10 cellular contexts compared by ENCODE assay signal in the genomic region with DNA sequence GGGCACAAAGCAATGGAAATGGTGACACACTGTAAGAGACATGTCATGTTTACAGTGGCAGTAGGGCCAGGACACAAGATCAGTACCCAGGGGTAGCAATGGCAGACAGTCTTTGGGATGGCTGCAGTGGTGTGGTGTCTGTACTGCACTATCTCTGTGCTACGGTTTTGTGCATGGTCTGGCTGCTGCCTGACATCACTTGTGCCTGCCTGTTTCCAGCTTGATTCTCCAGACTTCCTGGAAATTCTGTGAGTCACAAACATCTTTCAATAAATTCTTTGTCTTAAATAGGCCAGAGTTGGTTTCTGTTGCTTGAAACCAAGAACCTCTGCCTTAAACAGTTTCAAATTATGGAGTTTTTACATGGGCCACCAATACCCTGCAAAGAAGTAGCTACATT.
DNase-seq lines count a peak whose midpoint lies in the region; ATAC-seq and TF ChIP-seq lines count a peak whose summit lies in the region.
"Had no signal": no experiment of that assay in that cellular context is flagged by ENCODE, and none has a peak within 500 bp of the region (broad histone marks: within the 10 kb centered on the region; RNA-seq: fewer than 3 reads in every experiment).

No MANE protein-coding gene starts in this region.

- no peak for TF ChIP-seq CTCF in HCT116 (IDR thresholded peaks at IDR 0.05 in 2 of 3, conservative IDR thresholded peaks at IDR 0.05 in 1 of 3; ENCODE audit: borderline replicate concordance in 1 of 3, insufficient read depth in 1 of 3, low read depth in 2 of 3, low read length in 2 of 3)
- TF ChIP-seq CTCF in coronary artery (IDR thresholded peaks at IDR 0.05), result no peak

- H3K4me2 ChIP-seq in HCT116 (ENCODE audit: low read length), result no peak overlapping the region

- peaks cover 9% of the 10 kb centered on the region for H3K4me1 Mint-ChIP-seq in activated naive CD8-positive, alpha-beta T cell treated with anti-CD3 and anti-CD28 coated beads, Interleukin-2, amount 10 ng/mL, durations not matched to agents 7 days and 5 days
- peaks cover 13% of the 10 kb centered on the region for H3K4me1 Mint-ChIP-seq in T-helper 2 cell treated with Interferon-gamma antibody and Interleukin-4, amounts not matched to agents 5 μg/mL and 100 μg/mL, for 36 hours (ENCODE audit: low read depth)

- no peaks in the 10 kb centered on the region for H3K9me2 ChIP-seq in HCT116 (ENCODE audit: insufficient read depth)

- TF ChIP-seq RAD21 in HCT116 (IDR thresholded peaks at IDR 0.05; ENCODE audit: low read depth), result no peak

- H3K27ac ChIP-seq in HCT116 (ENCODE audit: low read depth, low read length), result no peak overlapping the region
- H3K27ac ChIP-seq in skin epidermis, result peak overlapping the region in 15 of 21 experiments; percentile 3 to 78 (median 43)
- H3K27ac ChIP-seq in coronary artery, result peak overlapping the region in 1 of 2 donors; percentile 58
- H3K27ac ChIP-seq: testis had no signal

- peaks cover 0 to 7% of the 10 kb centered on the region in 2 experiments; a peak in 2 of 4 replicates for H3K4me1 ChIP-seq in HCT116 (ENCODE audit: control insufficient read depth in 1 of 2, insufficient read depth in 2 of 2, low read length in 2 of 2)
- H3K4me1 ChIP-seq: testis had no signal

- H3K9me3 ChIP-seq in HCT116 (ENCODE audit: control insufficient read depth in 1 of 2, insufficient read depth in 1 of 2, low read depth in 1 of 2, low read length in 2 of 2), result no peaks in the 10 kb centered on the region
- H3K9me3 ChIP-seq: testis had no signal

- H3K79me2 ChIP-seq in HCT116 (ENCODE audit: insufficient read depth, low read length), result no peaks in the 10 kb centered on the region

- POLR2A ChIA-PET in HCT116 (lab: Charles Lee), result no interaction called here
- POLR2A ChIA-PET in activated naive CD8-positive, alpha-beta T cell treated with anti-CD3 and anti-CD28 coated beads, Interleukin-2, amount 10 ng/mL, durations not matched to agents 7 days and 5 days (lab: Charles Lee), result no interaction called here

- peaks cover 3% of the 10 kb centered on the region for H3K36me3 Mint-ChIP-seq in activated naive CD8-positive, alpha-beta T cell treated with anti-CD3 and anti-CD28 coated beads, Interleukin-2, amount 10 ng/mL, durations not matched to agents 7 days and 5 days
- H3K36me3 Mint-ChIP-seq in T-helper 2 cell treated with Interferon-gamma antibody and Interleukin-4, amounts not matched to agents 5 μg/mL and 100 μg/mL, for 36 hours (ENCODE audit: low read depth), result peaks cover 5% of the 10 kb centered on the region

- H3K27me3 ChIP-seq in HCT116 (ENCODE audit: insufficient read depth, low read length), result no peaks in the 10 kb centered on the region
- H3K27me3 ChIP-seq: testis had no signal

- no peak overlapping the region for H3K27ac Mint-ChIP-seq in activated naive CD8-positive, alpha-beta T cell treated with anti-CD3 and anti-CD28 coated beads, Interleukin-2, amount 10 ng/mL, durations not matched to agents 7 days and 5 days
- H3K27ac Mint-ChIP-seq in T-helper 2 cell treated with Interferon-gamma antibody and Interleukin-4, amounts not matched to agents 5 μg/mL and 100 μg/mL, for 36 hours, result no peak overlapping the region

- ATAC-seq in HCT116, result no peak
- ATAC-seq in activated naive CD8-positive, alpha-beta T cell treated with anti-CD3 and anti-CD28 coated beads, Interleukin-2, amount 10 ng/mL, durations not matched to agents 7 days and 5 days (ENCODE audit: low read depth), result peak; percentile 18
- ATAC-seq: effector memory CD8-positive, alpha-beta T cell had no signal

- H4K20me1 ChIP-seq in HCT116 (ENCODE audit: insufficient read depth), result no peaks in the 10 kb centered on the region

- no peaks in the 10 kb centered on the region for H3K27me3 Mint-ChIP-seq in activated naive CD8-positive, alpha-beta T cell treated with anti-CD3 and anti-CD28 coated beads, Interleukin-2, amount 10 ng/mL, durations not matched to agents 7 days and 5 days
- no peaks in the 10 kb centered on the region for H3K27me3 Mint-ChIP-seq in T-helper 2 cell treated with Interferon-gamma antibody and Interleukin-4, amounts not matched to agents 5 μg/mL and 100 μg/mL, for 36 hours (ENCODE audit: low read depth)
- H3K27me3 Mint-ChIP-seq: effector memory CD8-positive, alpha-beta T cell had no signal

- no peak overlapping the region for H3K9ac ChIP-seq in HCT116 (ENCODE audit: low read length)

- intact Hi-C loops in HCT116 (cut with micrococcal nuclease), result no loop called here

- H3K36me3 ChIP-seq in HCT116 (ENCODE audit: control insufficient read depth in 1 of 2, insufficient read depth in 2 of 2, low read length in 2 of 2), result no peaks in the 10 kb centered on the region

- H3K9me3 Mint-ChIP-seq in activated naive CD8-positive, alpha-beta T cell treated with anti-CD3 and anti-CD28 coated beads, Interleukin-2, amount 10 ng/mL, durations not matched to agents 7 days and 5 days, result no peaks in the 10 kb centered on the region
- no peaks in the 10 kb centered on the region for H3K9me3 Mint-ChIP-seq in T-helper 2 cell treated with Interferon-gamma antibody and Interleukin-4, amounts not matched to agents 5 μg/mL and 100 μg/mL, for 36 hours
- H3K9me3 Mint-ChIP-seq: effector memory CD8-positive, alpha-beta T cell had no signal

- BruUV-seq in HCT116 (replicated peaks; lab: Mats Ljungman, UMichigan), result no TSS peak

- H3K4me3 Mint-ChIP-seq in activated naive CD8-positive, alpha-beta T cell treated with anti-CD3 and anti-CD28 coated beads, Interleukin-2, amount 10 ng/mL, durations not matched to agents 7 days and 5 days, result no peak overlapping the region
- H3K4me3 Mint-ChIP-seq in T-helper 2 cell treated with Interferon-gamma antibody and Interleukin-4, amounts not matched to agents 5 μg/mL and 100 μg/mL, for 36 hours, result no peak overlapping the region
- H3K4me3 Mint-ChIP-seq: effector memory CD8-positive, alpha-beta T cell had no signal

- no peak for TF ChIP-seq POLR2A in HCT116 (IDR thresholded peaks at IDR 0.05; ENCODE audit: borderline replicate concordance, extremely low read depth, insufficient read depth, insufficient read length)

- DNase-seq in HCT116 (ENCODE audit: low read depth, low spot score) (peak; percentile 22), glomerular visceral epithelial cell (ENCODE audit: extremely low spot score) (peak; percentile 3), NCI-H524 (lab: John Stamatoyannopoulos, UW) (no peak), coronary artery (ENCODE audit: low spot score) (no peak)
- DNase-seq in activated naive CD8-positive, alpha-beta T cell treated with anti-CD3 and anti-CD28 coated beads, Interleukin-2, amount 10 ng/mL, durations not matched to agents 7 days and 5 days, result no peak
- no peak for DNase-seq in T-helper 2 cell treated with Interferon-gamma antibody and Interleukin-4, amounts not matched to agents 5 μg/mL and 100 μg/mL, for 36 hours (ENCODE audit: low spot score)
- DNase-seq: effector memory CD8-positive, alpha-beta T cell; NCI-H2171; testis had no signal

- RAD21 ChIA-PET in HCT116 (lab: Charles Lee; ENCODE audit: low non-redundant PET in 1 of 2, low total read pairs in 2 of 2, uncharacterized antibody in 2 of 2, unreplicated experiment in 2 of 2), result no interaction called here

- H3K4me3 ChIP-seq in HCT116 (replicated peaks in 1 of 2; ENCODE audit: low read depth in 1 of 2, low read length in 2 of 2), result no peak overlapping the region
- no peak overlapping the region for H3K4me3 ChIP-seq in skin epidermis
- no peak overlapping the region for H3K4me3 ChIP-seq in coronary artery
- H3K4me3 ChIP-seq: testis had no signal

- H2AFZ ChIP-seq in HCT116 (ENCODE audit: low read depth, low read length, poor library complexity, severe bottlenecking), result no peak overlapping the region

- CTCF ChIA-PET in HCT116 (lab: Charles Lee), result no interaction called here

TF ChIP-seq in HCT116, 20 proteins besides CTCF, POLR2A, EP300 and RAD21 (continues in another document):
- TF ChIP-seq, protein P1, sequence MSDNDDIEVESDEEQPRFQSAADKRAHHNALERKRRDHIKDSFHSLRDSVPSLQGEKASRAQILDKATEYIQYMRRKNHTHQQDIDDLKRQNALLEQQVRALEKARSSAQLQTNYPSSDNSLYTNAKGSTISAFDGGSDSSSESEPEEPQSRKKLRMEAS (IDR thresholded peaks at IDR 0.05), result no peak
- TF ChIP-seq EGR1 (IDR thresholded peaks at IDR 0.05; ENCODE audit: low read depth) (no peak), FOSL1 (IDR thresholded peaks at IDR 0.05; ENCODE audit: low read depth) (no peak), TCF7L2 (IDR thresholded peaks at IDR 0.05; ENCODE audit: borderline replicate concordance, extremely low read depth, insufficient read depth, insufficient read length) (no peak)
- TF ChIP-seq, protein P2, sequence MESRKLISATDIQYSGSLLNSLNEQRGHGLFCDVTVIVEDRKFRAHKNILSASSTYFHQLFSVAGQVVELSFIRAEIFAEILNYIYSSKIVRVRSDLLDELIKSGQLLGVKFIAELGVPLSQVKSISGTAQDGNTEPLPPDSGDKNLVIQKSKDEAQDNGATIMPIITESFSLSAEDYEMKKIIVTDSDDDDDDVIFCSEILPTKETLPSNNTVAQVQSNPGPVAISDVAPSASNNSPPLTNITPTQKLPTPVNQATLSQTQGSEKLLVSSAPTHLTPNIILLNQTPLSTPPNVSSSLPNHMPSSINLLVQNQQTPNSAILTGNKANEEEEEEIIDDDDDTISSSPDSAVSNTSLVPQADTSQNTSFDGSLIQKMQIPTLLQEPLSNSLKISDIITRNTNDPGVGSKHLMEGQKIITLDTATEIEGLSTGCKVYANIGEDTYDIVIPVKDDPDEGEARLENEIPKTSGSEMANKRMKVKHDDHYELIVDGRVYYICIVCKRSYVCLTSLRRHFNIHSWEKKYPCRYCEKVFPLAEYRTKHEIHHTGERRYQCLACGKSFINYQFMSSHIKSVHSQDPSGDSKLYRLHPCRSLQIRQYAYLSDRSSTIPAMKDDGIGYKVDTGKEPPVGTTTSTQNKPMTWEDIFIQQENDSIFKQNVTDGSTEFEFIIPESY (IDR thresholded peaks at IDR 0.05; ENCODE audit: extremely low read depth, insufficient replicate concordance, low read length), result no peak

Comparison
In these comparisons a context has a peak if more than half of its experiments do, and no peak if none do; other contexts are left out.
1. DNase-seq: peak in HCT116 (single experiment) and glomerular visceral epithelial cell (single experiment); none in activated naive CD8-positive, alpha-beta T cell treated with anti-CD3 and anti-CD28 coated beads, Interleukin-2, amount 10 ng/mL, durations not matched to agents 7 days and 5 days (single experiment), NCI-H524 (0 of 2), T-helper 2 cell treated with Interferon-gamma antibody and Interleukin-4, amounts not matched to agents 5 μg/mL and 100 μg/mL, for 36 hours (single experiment) and coronary artery (single experiment).